ENCODE assay signal across 15 cellular contexts in the genomic region with DNA sequence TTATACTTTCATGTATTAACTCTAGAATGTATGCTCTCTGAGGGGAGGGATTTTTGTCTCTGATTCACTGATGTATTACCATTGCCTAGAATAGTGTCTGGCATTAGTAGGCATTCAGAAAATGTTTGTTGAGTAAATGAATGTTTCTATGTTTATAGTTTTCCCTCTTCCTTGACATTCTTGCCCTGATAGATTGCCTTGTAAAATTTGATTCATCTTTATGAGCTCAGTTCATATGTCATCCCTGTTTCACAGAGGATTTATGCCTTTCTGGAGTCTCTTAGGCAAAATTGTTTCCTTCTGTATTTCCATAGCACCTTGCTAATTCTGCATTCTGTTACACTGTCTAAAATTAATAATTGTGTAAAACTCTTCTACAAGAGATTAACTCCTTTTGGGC.
A peak's percentile ranks its signal among the peaks of the same experiment; 100 is the strongest.
DNase-seq lines count a peak whose midpoint lies in the region; ATAC-seq, FAIRE-seq and TF ChIP-seq lines count a peak whose summit lies in the region.
"Had no signal": no experiment of that assay in that cellular context is flagged by ENCODE, and none has a peak within 500 bp of the region (broad histone marks: within the 10 kb centered on the region; RNA-seq: fewer than 3 reads in every experiment).

No MANE protein-coding gene starts in this region.

- TF ChIP-seq CTCF in Calu3 (IDR thresholded peaks at IDR 0.05; ENCODE audit: unreplicated experiment) (no peak), HL-60 (IDR thresholded peaks at IDR 0.05; ENCODE audit: insufficient read depth, low read length) (no peak), HepG2 (CRISPR knock-in tag; IDR thresholded peaks at IDR 0.05) (no peak)

- no peak for ATAC-seq in activated naive CD8-positive, alpha-beta T cell treated with anti-CD3 and anti-CD28 coated beads, Interleukin-2, amount 10 ng/mL, durations not matched to agents 7 days and 5 days (ENCODE audit: low read depth)
- no peak for ATAC-seq in stimulated activated memory B cell treated with anti-CD40 and anti-IgM and Interleukin-4, amounts not matched to agents 10 μg/mL and 1 μg/mL and 100 μg/mL, for 72 hours
- no peak for ATAC-seq in GM18868 (IDR thresholded peaks at IDR 0.05; ENCODE audit: unreplicated experiment)
- no peak for ATAC-seq in HepG2

- H2AFZ ChIP-seq in HepG2 (ENCODE audit: low read length): no peak overlapping the region

- BruUV-seq in Calu3 (replicated peaks; lab: Mats Ljungman, UMichigan) (no TSS peak), HepG2 (replicated peaks; lab: Mats Ljungman, UMichigan) (no TSS peak)

- no peaks in the 10 kb centered on the region for H3K9me3 Mint-ChIP-seq in Calu3 (ENCODE audit: low read depth, unreplicated experiment)
- H3K9me3 Mint-ChIP-seq in activated naive CD8-positive, alpha-beta T cell treated with anti-CD3 and anti-CD28 coated beads, Interleukin-2, amount 10 ng/mL, durations not matched to agents 7 days and 5 days: peaks cover 2% of the 10 kb centered on the region
- peaks cover 3% of the 10 kb centered on the region for H3K9me3 Mint-ChIP-seq in stimulated activated memory B cell treated with anti-CD40 and anti-IgM and Interleukin-4, amounts not matched to agents 10 μg/mL and 1 μg/mL and 100 μg/mL, for 72 hours

- H3K36me3 Mint-ChIP-seq in Calu3 (ENCODE audit: insufficient read depth, unreplicated experiment): peaks cover 80% of the 10 kb centered on the region
- H3K36me3 Mint-ChIP-seq in activated naive CD8-positive, alpha-beta T cell treated with anti-CD3 and anti-CD28 coated beads, Interleukin-2, amount 10 ng/mL, durations not matched to agents 7 days and 5 days: peaks cover 50% of the 10 kb centered on the region
- peaks cover 60% of the 10 kb centered on the region for H3K36me3 Mint-ChIP-seq in stimulated activated memory B cell treated with anti-CD40 and anti-IgM and Interleukin-4, amounts not matched to agents 10 μg/mL and 1 μg/mL and 100 μg/mL, for 72 hours

- H3K4me2 ChIP-seq in HepG2 (ENCODE audit: low read depth, low read length): no peak overlapping the region

- no peak overlapping the region for H3K9ac ChIP-seq in HepG2 (ENCODE audit: insufficient read depth, low read depth, low read length)

- H3K4me3 Mint-ChIP-seq in Calu3 (ENCODE audit: low read depth, unreplicated experiment): no peak overlapping the region
- no peak overlapping the region for H3K4me3 Mint-ChIP-seq in activated naive CD8-positive, alpha-beta T cell treated with anti-CD3 and anti-CD28 coated beads, Interleukin-2, amount 10 ng/mL, durations not matched to agents 7 days and 5 days
- no peak overlapping the region for H3K4me3 Mint-ChIP-seq in stimulated activated memory B cell treated with anti-CD40 and anti-IgM and Interleukin-4, amounts not matched to agents 10 μg/mL and 1 μg/mL and 100 μg/mL, for 72 hours

- H3K27me3 Mint-ChIP-seq in Calu3 (ENCODE audit: unreplicated experiment): no peaks in the 10 kb centered on the region
- no peaks in the 10 kb centered on the region for H3K27me3 Mint-ChIP-seq in activated naive CD8-positive, alpha-beta T cell treated with anti-CD3 and anti-CD28 coated beads, Interleukin-2, amount 10 ng/mL, durations not matched to agents 7 days and 5 days
- no peaks in the 10 kb centered on the region for H3K27me3 Mint-ChIP-seq in stimulated activated memory B cell treated with anti-CD40 and anti-IgM and Interleukin-4, amounts not matched to agents 10 μg/mL and 1 μg/mL and 100 μg/mL, for 72 hours

- intact Hi-C loops in Calu3 (cut with micrococcal nuclease; ENCODE audit: unreplicated experiment) (no loop called here), HepG2 (cut with micrococcal nuclease; ENCODE audit: unreplicated experiment) (loop anchor here (10.0 kb wide), 1 partner anchor 265 kb away; no protein-coding TSS in a partner anchor)

- FAIRE-seq in HepG2 (lab: Jason Lieb, UNC): no peak

- CTCF ChIA-PET in Calu3 (lab: Charles Lee): no interaction called here
- CTCF ChIA-PET in HepG2 (lab: Yijun Ruan, JAX; ENCODE audit: low intra/inter-chr PET ratio, low total read pairs): no interaction called here

- no peaks in the 10 kb centered on the region for H3K27me3 ChIP-seq in HL-60 (ENCODE audit: insufficient read depth, poor library complexity, severe bottlenecking)
- no peaks in the 10 kb centered on the region for H3K27me3 ChIP-seq in HepG2 (ENCODE audit: control insufficient read depth in 1 of 2, insufficient read depth in 2 of 2, low read length in 2 of 2)

- H3K79me2 ChIP-seq in HepG2 (ENCODE audit: insufficient read depth, low read length): no peaks in the 10 kb centered on the region

- POLR2A ChIA-PET in activated naive CD8-positive, alpha-beta T cell treated with anti-CD3 and anti-CD28 coated beads, Interleukin-2, amount 10 ng/mL, durations not matched to agents 7 days and 5 days (lab: Charles Lee): interaction anchor here (1.7 kb wide), 1 partner anchor 73 kb away, joined by 4 read pairs; a partner anchor contains a TSS
- POLR2A ChIA-PET in HepG2 (lab: Yijun Ruan, JAX): no interaction called here

- H3K4me1 Mint-ChIP-seq in Calu3 (ENCODE audit: low read depth, unreplicated experiment): peaks cover 13% of the 10 kb centered on the region
- peaks cover 17% of the 10 kb centered on the region for H3K4me1 Mint-ChIP-seq in activated naive CD8-positive, alpha-beta T cell treated with anti-CD3 and anti-CD28 coated beads, Interleukin-2, amount 10 ng/mL, durations not matched to agents 7 days and 5 days
- H3K4me1 Mint-ChIP-seq in stimulated activated memory B cell treated with anti-CD40 and anti-IgM and Interleukin-4, amounts not matched to agents 10 μg/mL and 1 μg/mL and 100 μg/mL, for 72 hours: peaks cover 14% of the 10 kb centered on the region

- TF ChIP-seq RAD21 in HepG2 (CRISPR knock-in tag; IDR thresholded peaks at IDR 0.05): no peak

- TF ChIP-seq EP300 in HepG2 (IDR thresholded peaks at IDR 0.05; ENCODE audit: low read depth in 2 of 2, low read length in 2 of 2) (no peak), HepG2 (CRISPR knock-in tag; IDR thresholded peaks at IDR 0.05; ENCODE audit: borderline replicate concordance) (no peak)

- DNase-seq in Calu3 (no peak), HL-60 (ENCODE audit: low read depth in 1 of 2, low spot score in 1 of 2) (no peak), NCI-H82 treated with DMSO at 0.1 percent for 48 hours (lab: John Stamatoyannopoulos, UW; ENCODE audit: unreplicated experiment) (no peak), HepG2 (ENCODE audit: low spot score) (no peak)
- DNase-seq in activated naive CD8-positive, alpha-beta T cell treated with anti-CD3 and anti-CD28 coated beads, Interleukin-2, amount 10 ng/mL, durations not matched to agents 7 days and 5 days: no peak
- DNase-seq: activated CD4-positive, alpha-beta T cell treated with anti-CD3 and anti-CD28 coated beads for 1 hour; cortex of kidney; head of caudate nucleus; midbrain; NCI-H1694 treated with DMSO at 0.1 percent for 48 hours; NCI-H526; occipital lobe; RPMI8226 had no signal

- in situ Hi-C loops in HepG2 (cut with HindIII; ENCODE audit: extremely low pct_ligation_motif_present, low pct_unique_long_range_greater_than_20kb): no loop called here

- H3K4me1 ChIP-seq in HepG2 (ENCODE audit: insufficient read depth, low read length): no peaks in the 10 kb centered on the region

- peak overlapping the region; percentile 56 for H3K27ac ChIP-seq in HL-60 (replicated peaks)
- H3K27ac ChIP-seq in HepG2 (ENCODE audit: extremely low read length, insufficient read depth, low read length): no peak overlapping the region

- H3K4me3 ChIP-seq in HL-60 (replicated peaks; ENCODE audit: insufficient read depth, low read length): no peak overlapping the region
- H3K4me3 ChIP-seq in HepG2 (replicated peaks in 1 of 3; ENCODE audit: insufficient read depth in 1 of 3, low read depth in 2 of 3, low read length in 3 of 3): no peak overlapping the region

- H3K36me3 ChIP-seq in HepG2 (replicated peaks in 1 of 2; ENCODE audit: control insufficient read depth in 1 of 2, insufficient read depth in 2 of 2, low read length in 2 of 2): peaks cover 0 to 17% of the 10 kb centered on the region in 2 experiments; a peak in 4 of 5 replicates

- TF ChIP-seq POLR2A in HepG2 (IDR thresholded peaks at IDR 0.05; ENCODE audit: insufficient read depth in 1 of 2, low read depth in 2 of 2, low read length in 2 of 2): no peak

- peak overlapping the region; percentile 1 for H3K27ac Mint-ChIP-seq in Calu3 (ENCODE audit: unreplicated experiment)
- H3K27ac Mint-ChIP-seq in activated naive CD8-positive, alpha-beta T cell treated with anti-CD3 and anti-CD28 coated beads, Interleukin-2, amount 10 ng/mL, durations not matched to agents 7 days and 5 days: peak overlapping the region; percentile 84
- H3K27ac Mint-ChIP-seq in stimulated activated memory B cell treated with anti-CD40 and anti-IgM and Interleukin-4, amounts not matched to agents 10 μg/mL and 1 μg/mL and 100 μg/mL, for 72 hours: peak overlapping the region; percentile 45

- no peaks in the 10 kb centered on the region for H4K20me1 ChIP-seq in HepG2 (ENCODE audit: insufficient read depth, low read length)

- no peaks in the 10 kb centered on the region for H3K9me3 ChIP-seq in HepG2 (ENCODE audit: low read length)

TF ChIP-seq in HepG2, 621 proteins besides CTCF, POLR2A, EP300 and RAD21 (continues in another document):
- no peak for TF ChIP-seq PPARG (CRISPR knock-in tag; conservative IDR thresholded peaks at IDR 0.05)
- no peak for TF ChIP-seq ZNF44 (CRISPR knock-in tag; IDR thresholded peaks at IDR 0.05)
- no peak for TF ChIP-seq ZFY (CRISPR knock-in tag; IDR thresholded peaks at IDR 0.05)
- no peak for TF ChIP-seq HDAC6 (IDR thresholded peaks at IDR 0.05; ENCODE audit: low read depth, low read length)
- no peak for TF ChIP-seq ZNF577 (CRISPR knock-in tag; IDR thresholded peaks at IDR 0.05; ENCODE audit: borderline replicate concordance, low read depth)
- TF ChIP-seq ONECUT2 (CRISPR knock-in tag; IDR thresholded peaks at IDR 0.05): no peak
- TF ChIP-seq, protein P1, sequence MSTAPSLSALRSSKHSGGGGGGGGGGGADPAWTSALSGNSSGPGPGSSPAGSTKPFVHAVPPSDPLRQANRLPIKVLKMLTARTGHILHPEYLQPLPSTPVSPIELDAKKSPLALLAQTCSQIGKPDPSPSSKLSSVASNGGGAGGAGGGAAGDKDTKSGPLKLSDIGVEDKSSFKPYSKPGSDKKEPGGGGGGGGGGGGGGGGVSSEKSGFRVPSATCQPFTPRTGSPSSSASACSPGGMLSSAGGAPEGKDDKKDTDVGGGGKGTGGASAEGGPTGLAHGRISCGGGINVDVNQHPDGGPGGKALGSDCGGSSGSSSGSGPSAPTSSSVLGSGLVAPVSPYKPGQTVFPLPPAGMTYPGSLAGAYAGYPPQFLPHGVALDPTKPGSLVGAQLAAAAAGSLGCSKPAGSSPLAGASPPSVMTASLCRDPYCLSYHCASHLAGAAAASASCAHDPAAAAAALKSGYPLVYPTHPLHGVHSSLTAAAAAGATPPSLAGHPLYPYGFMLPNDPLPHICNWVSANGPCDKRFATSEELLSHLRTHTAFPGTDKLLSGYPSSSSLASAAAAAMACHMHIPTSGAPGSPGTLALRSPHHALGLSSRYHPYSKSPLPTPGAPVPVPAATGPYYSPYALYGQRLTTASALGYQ (CRISPR knock-in tag; IDR thresholded peaks at IDR 0.05): no peak
- TF ChIP-seq ESRRA (CRISPR knock-in tag; IDR thresholded peaks at IDR 0.05; ENCODE audit: low read depth): no peak
- TF ChIP-seq CC2D1A (CRISPR knock-in tag; IDR thresholded peaks at IDR 0.05): no peak
- no peak for TF ChIP-seq SOX5 (CRISPR knock-in tag; IDR thresholded peaks at IDR 0.05; ENCODE audit: borderline replicate concordance)
- no peak for TF ChIP-seq SPEN (CRISPR knock-in tag; IDR thresholded peaks at IDR 0.05; ENCODE audit: low read depth)

Comparison
In these comparisons a context has a peak if more than half of its experiments do, and no peak if none do; other contexts are left out.
1. H3K27ac Mint-ChIP-seq: peak in every context shown above with its lines; median percentile 84 in activated naive CD8-positive, alpha-beta T cell treated with anti-CD3 and anti-CD28 coated beads, Interleukin-2, amount 10 ng/mL, durations not matched to agents 7 days and 5 days; 45 in stimulated activated memory B cell treated with anti-CD40 and anti-IgM and Interleukin-4, amounts not matched to agents 10 μg/mL and 1 μg/mL and 100 μg/mL, for 72 hours; 1 in Calu3.